16 cellular contexts compared by ENCODE assay signal in genomic region chr9:32413424-32413823, GRCh38.
"Had no signal": no experiment of that assay in that cellular context is flagged by ENCODE, and none has a peak within 500 bp of the region (broad histone marks: within the 10 kb centered on the region; RNA-seq: fewer than 3 reads in every experiment).

No MANE protein-coding gene starts in this region.

- H3K4me2 ChIP-seq: SK-N-SH had no signal

- H3K4me1 Mint-ChIP-seq: activated naive CD8-positive, alpha-beta T cell treated with anti-CD3 and anti-CD28 coated beads, Interleukin-2, amount 50 U/mL, for 24 hours; T-cell had no signal

- H3K9ac ChIP-seq: SK-N-SH had no signal

- ATAC-seq: activated CD4-positive, CD25-positive, alpha-beta regulatory T cell treated with anti-CD3 and anti-CD28 coated beads, Interleukin-2, amount 50 U/mL, for 24 hours; activated naive CD8-positive, alpha-beta T cell treated with anti-CD3 and anti-CD28 coated beads, Interleukin-2, amount 50 U/mL, for 24 hours; body of pancreas; T-cell had no signal

- H3K4me3 ChIP-seq: body of pancreas, sigmoid colon, stomach, thoracic aorta had no signal

- H3K27ac ChIP-seq: body of pancreas, sigmoid colon, stomach, thoracic aorta had no signal

- H3K27ac Mint-ChIP-seq: activated naive CD8-positive, alpha-beta T cell treated with anti-CD3 and anti-CD28 coated beads, Interleukin-2, amount 50 U/mL, for 24 hours; dendritic cell treated with granulocyte-macrophage colony-stimulating factor and Interleukin-4, amounts not matched to agents 40 ng/mL and 50 ng/mL, for 4 days; T-cell had no signal

- H3K4me3 Mint-ChIP-seq: activated naive CD8-positive, alpha-beta T cell treated with anti-CD3 and anti-CD28 coated beads, Interleukin-2, amount 50 U/mL, for 24 hours; dendritic cell treated with granulocyte-macrophage colony-stimulating factor and Interleukin-4, amounts not matched to agents 40 ng/mL and 50 ng/mL, for 4 days; T-cell had no signal

- H3K9me3 Mint-ChIP-seq: activated naive CD8-positive, alpha-beta T cell treated with anti-CD3 and anti-CD28 coated beads, Interleukin-2, amount 50 U/mL, for 24 hours; dendritic cell treated with granulocyte-macrophage colony-stimulating factor and Interleukin-4, amounts not matched to agents 40 ng/mL and 50 ng/mL, for 4 days; T-cell had no signal

- DNase-seq: activated naive CD4-positive, alpha-beta T cell treated with Interleukin-2 at 50 U/mL for 16 hours; activated naive CD8-positive, alpha-beta T cell treated with anti-CD3 and anti-CD28 coated beads, Interleukin-2, amount 50 U/mL, for 24 hours; activated T-cell treated with anti-CD3 and anti-CD28 coated beads for 4 hours; body of pancreas; central memory CD4-positive, alpha-beta T cell; effector memory CD4-positive, alpha-beta T cell; glutamatergic neuron; sigmoid colon; SK-N-SH; stimulated activated CD4-positive, alpha-beta T cell treated with anti-CD3 and anti-CD28 coated beads, Interleukin-2, amount 100 ng/mL, for 24 hours; stomach; T-cell; T-helper 9 cell had no signal

- H3K9me3 ChIP-seq: body of pancreas, sigmoid colon, SK-N-SH, stomach, thoracic aorta had no signal

- H3K27me3 Mint-ChIP-seq: activated naive CD8-positive, alpha-beta T cell treated with anti-CD3 and anti-CD28 coated beads, Interleukin-2, amount 50 U/mL, for 24 hours; dendritic cell treated with granulocyte-macrophage colony-stimulating factor and Interleukin-4, amounts not matched to agents 40 ng/mL and 50 ng/mL, for 4 days; T-cell had no signal

- H3K27me3 ChIP-seq: body of pancreas, sigmoid colon, stomach had no signal

- H3K4me1 ChIP-seq: sigmoid colon, stomach had no signal
